ENCODE assay signal across 28 cellular contexts in genomic region chr3:158953131-158953530, GRCh38.
"Had no signal": no experiment of that assay in that cellular context is flagged by ENCODE, and none has a peak within 500 bp of the region (broad histone marks: within the 10 kb centered on the region; RNA-seq: fewer than 3 reads in every experiment).

No MANE protein-coding gene starts in this region.

- DNase-seq: activated CD4-positive, alpha-beta memory T cell treated with anti-CD3 and anti-CD28 coated beads for 36 hours; activated CD4-positive, alpha-beta T cell treated with anti-CD3 and anti-CD28 coated beads, Interleukin-2, amount 10 ng/mL, durations not matched to agents 24 days and 14 days; activated CD4-positive, CD25-positive, alpha-beta regulatory T cell treated with anti-CD3 and anti-CD28 coated beads, Interleukin-2, amount 50 U/mL, for 72 hours; activated CD8-positive, alpha-beta memory T cell treated with anti-CD3 and anti-CD28 coated beads, Interleukin-2, amount 50 U/mL, for 4 hours; activated effector memory CD4-positive, alpha-beta T cell treated with anti-CD3 and anti-CD28 coated beads, Interleukin-2, amount 50 U/mL, for 16 hours; activated naive CD4-positive, alpha-beta T cell treated with anti-CD3 and anti-CD28 coated beads for 36 hours; activated naive CD8-positive, alpha-beta T cell treated with anti-CD3 and anti-CD28 coated beads for 36 hours; activated T-cell treated with anti-CD3 and anti-CD28 coated beads, Interleukin-2, amount 50 U/mL, for 1 hour; amniotic stem cell; brain microvascular endothelial cell; dermis blood vessel endothelial cell; effector CD4-positive, alpha-beta T cell; esophagus squamous epithelium; head of caudate nucleus; hippocampal formation; immature natural killer cell; kidney; left colon; naive thymus-derived CD4-positive, alpha-beta T cell; nucleus accumbens; psoas muscle; sigmoid colon; small intestine; stimulated activated CD4-positive, alpha-beta T cell treated with anti-CD3 and anti-CD28 coated beads, Interleukin-4, amount 100 ng/mL, for 24 hours; stimulated activated naive CD8-positive, alpha-beta T cell treated with anti-CD3 and anti-CD28 coated beads, Interleukin-15, amount 100 ng/mL, for 72 hours; T-helper 2 cell; tibial artery; upper lobe of right lung had no signal

- H3K4me3 ChIP-seq: esophagus squamous epithelium, psoas muscle, sigmoid colon, tibial artery, upper lobe of right lung had no signal
